In the genomic region with DNA sequence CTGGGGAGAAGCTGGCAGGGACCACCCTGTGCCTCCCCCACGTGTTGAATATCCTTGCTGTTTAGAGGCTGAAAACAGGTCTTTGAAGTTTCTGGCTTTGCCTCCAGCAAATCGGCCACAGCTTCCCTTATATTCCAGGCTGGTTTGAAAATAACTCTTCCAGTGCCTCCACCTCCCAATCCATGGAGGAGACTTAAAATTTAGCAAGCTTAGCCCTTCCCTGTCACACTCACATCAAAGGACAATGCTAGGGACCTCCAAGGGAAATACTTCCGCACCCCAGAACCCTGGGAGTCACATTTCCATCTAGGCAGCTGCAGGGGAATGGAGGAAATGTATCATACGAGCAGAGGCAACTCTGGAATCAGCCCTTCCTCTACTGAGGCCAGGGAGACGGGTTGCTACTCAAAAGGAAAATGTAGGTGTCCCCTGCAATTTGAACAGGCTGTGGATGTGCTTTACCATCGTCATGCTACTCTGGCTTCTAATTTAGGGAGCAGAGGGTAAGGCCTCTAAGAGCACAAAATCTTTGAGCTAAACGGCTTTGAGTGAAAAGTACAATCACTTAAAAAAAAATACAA, we compare ENCODE assay signal across 18 cellular contexts. TPM values are rescaled to one million over a fixed set of nuclear protein-coding genes. Genes with fewer than 3 reads are reported as not detected.
DNase-seq lines count a peak whose midpoint lies in the region; ATAC-seq and TF ChIP-seq lines count a peak whose summit lies in the region.
"Had no signal": no experiment of that assay in that cellular context is flagged by ENCODE, and none has a peak within 500 bp of the region (broad histone marks: within the 10 kb centered on the region; RNA-seq: fewer than 3 reads in every experiment).

No MANE protein-coding gene starts in this region.

- TF ChIP-seq CTCF in WERI-Rb-1 (IDR thresholded peaks at IDR 0.05; ENCODE audit: low read depth, low read length) (no peak), heart left ventricle (IDR thresholded peaks at IDR 0.05) (no peak), neural crest cell (conservative IDR thresholded peaks at IDR 0.05) (no peak), tibial artery (IDR thresholded peaks at IDR 0.05) (no peak)

- intact Hi-C loops in heart left ventricle (cut with DNase I) (no loop called here), tibial artery (cut with DNase I; ENCODE audit: low total_unique reads) (loop anchor here (10.0 kb wide), 1 partner anchor 47 kb away; a partner anchor contains a TSS)

- no peaks in the 10 kb centered on the region for H3K27me3 ChIP-seq in WERI-Rb-1 (ENCODE audit: insufficient read depth, low read depth, severe bottlenecking)
- no peaks in the 10 kb centered on the region for H3K27me3 ChIP-seq in heart left ventricle
- H3K27me3 ChIP-seq in tibial artery: no peaks in the 10 kb centered on the region
- H3K27me3 ChIP-seq: gastroesophageal sphincter, pancreas had no signal

- peaks cover 11% of the 10 kb centered on the region for H3K9me3 ChIP-seq in WERI-Rb-1 (ENCODE audit: severe bottlenecking)
- no peaks in the 10 kb centered on the region for H3K9me3 ChIP-seq in heart left ventricle
- no peaks in the 10 kb centered on the region for H3K9me3 ChIP-seq in tibial artery
- H3K9me3 ChIP-seq: gastroesophageal sphincter, HAP-1, pancreas had no signal

- H3K4me3 Mint-ChIP-seq in neural crest cell: peak overlapping the region; percentile 44

- H3K36me3 ChIP-seq in WERI-Rb-1: no peaks in the 10 kb centered on the region
- H3K36me3 ChIP-seq in heart left ventricle: no peaks in the 10 kb centered on the region
- H3K36me3 ChIP-seq in tibial artery: no peaks in the 10 kb centered on the region
- H3K36me3 ChIP-seq: gastroesophageal sphincter, HAP-1, pancreas had no signal

- peak; percentile 0 for DNase-seq in WERI-Rb-1
- no peak for DNase-seq in heart left ventricle
- DNase-seq in neural crest cell (ENCODE audit: low read depth, low spot score): no peak
- no peak for DNase-seq in tibial artery
- DNase-seq in AML-193 (lab: John Stamatoyannopoulos, UW): no peak
- DNase-seq in activated CD4-positive, alpha-beta T cell treated with anti-CD3 and anti-CD28 coated beads for 1 hour: no peak
- no peak for DNase-seq in CD1c-positive myeloid dendritic cell (ENCODE audit: extremely low spot score)
- DNase-seq in NCI-H1092 treated with DMSO at 0.1 percent for 48 hours (lab: John Stamatoyannopoulos, UW): no peak
- DNase-seq: cortex of kidney; NCI-H2029; pancreas; stimulated activated CD4-positive, alpha-beta T cell treated with anti-CD3 and anti-CD28 coated beads, Interleukin-4, amount 100 ng/mL, for 24 hours; substantia nigra; SW 1271 had no signal

- H3K4me3 ChIP-seq in WERI-Rb-1 (ENCODE audit: low read depth, low read length): no peak overlapping the region
- H3K4me3 ChIP-seq in heart left ventricle: peak overlapping the region in 1 of 12 donors; percentile 12
- peak overlapping the region in 1 of 2 donors; percentile 23 for H3K4me3 ChIP-seq in tibial artery
- H3K4me3 ChIP-seq: gastroesophageal sphincter, HAP-1, pancreas, skin epidermis had no signal

- peak in 3 of 4 donors; percentile 22 to 52 (median 36) for ATAC-seq in heart left ventricle
- ATAC-seq: pancreas had no signal

- H3K27ac Mint-ChIP-seq in neural crest cell (ENCODE audit: unreplicated experiment): peak overlapping the region; percentile 98

- H3K4me1 Mint-ChIP-seq in neural crest cell: peaks cover 30% of the 10 kb centered on the region

- no peak for TF ChIP-seq POLR2A in heart left ventricle (IDR thresholded peaks at IDR 0.05)

- peaks cover 10% of the 10 kb centered on the region for H3K9me3 Mint-ChIP-seq in neural crest cell

- H3K36me3 Mint-ChIP-seq in neural crest cell (ENCODE audit: low read depth): peaks cover 4% of the 10 kb centered on the region

- H3K27ac ChIP-seq in WERI-Rb-1 (no peak overlapping the region), heart left ventricle (peak overlapping the region; percentile 9 to 77 (median 54)), tibial artery (peak overlapping the region; percentile 64 to 73)
- H3K27ac ChIP-seq: pancreas, RWPE1 had no signal

- H3K4me1 ChIP-seq in heart left ventricle: peaks cover 0 to 22% (median 8%) of the 10 kb centered on the region in 12 donors
- peaks cover 0 to 17% (median 8%) of the 10 kb centered on the region in 4 donors for H3K4me1 ChIP-seq in tibial artery
- H3K4me1 ChIP-seq: HAP-1, pancreas had no signal

- H3K27me3 Mint-ChIP-seq in neural crest cell (ENCODE audit: low read depth): no peaks in the 10 kb centered on the region

- WGBS in heart left ventricle, 4 donors: 35 to 56% (median 38%) methylated on average over 7 of the region's 7 CpGs

RNA-seq across cellular contexts. Expression of a gene that starts 49.5 kb away (rescaled TPM):
- total RNA-seq in heart left ventricle: 100 to 1,000 TPM in 1 of 9 donors, 10 to 100 TPM in 8; 22.7 to 124 (median 53.0) TPM
- polyA plus RNA-seq in heart left ventricle: 10 to 100 TPM; 62.4 to 84.2 TPM
- 74.4 and 81.9 TPM in 2 replicates for total RNA-seq in neural crest cell
